Comparison of ENCODE assay signal across 11 cellular contexts in genomic region chr2:131321344-131321743, GRCh38. TPM values are rescaled to one million over a fixed set of nuclear protein-coding genes. Genes with fewer than 3 reads are reported as not detected.
"Had no signal": no experiment of that assay in that cellular context is flagged by ENCODE, and none has a peak within 500 bp of the region (broad histone marks: within the 10 kb centered on the region; RNA-seq: fewer than 3 reads in every experiment).

No MANE protein-coding gene starts in this region.

RNA-seq across cellular contexts. Expression of gene RAB6D, which starts 42.6 kb away (rescaled TPM):
- total RNA-seq: activated naive CD4-positive, alpha-beta T cell treated with anti-CD3 and anti-CD28 coated beads for 36 hours; activated naive CD4-positive, alpha-beta T cell treated with anti-CD3 and anti-CD28 coated beads, Interleukin-2, amount 50 U/mL, for 72 hours; activated naive CD8-positive, alpha-beta T cell treated with anti-CD3 and anti-CD28 coated beads for 36 hours; activated naive CD8-positive, alpha-beta T cell treated with anti-CD3 and anti-CD28 coated beads, Interleukin-2, amount 10 ng/mL, durations not matched to agents 7 days and 5 days; activated T-helper 1 cell treated with anti-CD3 and anti-CD28 coated beads, Interleukin-12 subunit alpha, Interleukin-12 subunit beta, Interleukin-2, Interleukin-4 antibody, amounts not matched to agents 30 ng/mL and 10 ng/mL and 1 ng/mL, durations not matched to agents 14 hours and 24 hours and 36 hours; activated T-helper 17 cell treated with anti-CD3 and anti-CD28 coated beads, Interleukin-2, amount 50 U/mL, for 72 hours; aorta; ascending aorta; breast epithelium; bronchial epithelial cell; cardiac muscle cell had no signal
- polyA plus RNA-seq: aorta had no signal
